10 cellular contexts compared by ENCODE assay signal in the genomic region with DNA sequence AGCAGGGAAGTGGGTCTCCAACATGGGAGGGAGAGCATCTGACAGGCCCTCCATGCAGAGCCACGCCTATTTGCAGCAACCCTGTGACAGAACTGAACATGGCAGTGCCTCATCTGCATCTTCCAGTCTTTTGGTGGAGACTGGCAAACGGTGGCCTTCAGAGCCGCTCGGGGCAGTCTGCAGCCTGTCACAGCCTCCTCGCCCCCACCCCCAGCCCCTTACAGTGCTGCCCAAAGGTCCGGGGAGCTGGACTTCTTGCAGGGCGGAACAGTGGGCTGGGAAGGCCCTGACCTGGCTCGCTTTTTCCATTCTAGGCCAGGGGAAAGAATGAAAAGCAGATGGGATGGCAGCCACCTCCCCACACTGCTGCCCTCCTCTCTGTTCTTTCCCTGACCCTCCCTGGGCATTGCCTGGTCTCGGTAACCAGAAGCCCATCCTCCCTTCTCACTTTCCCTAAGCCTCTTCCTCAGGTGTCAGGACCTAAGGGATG. TPM values are rescaled to one million over a fixed set of nuclear protein-coding genes. Genes with fewer than 3 reads are reported as not detected.
A peak's percentile ranks its signal among the peaks of the same experiment; 100 is the strongest.
DNase-seq lines count a peak whose midpoint lies in the region.
"Had no signal": no experiment of that assay in that cellular context is flagged by ENCODE, and none has a peak within 500 bp of the region (broad histone marks: within the 10 kb centered on the region; RNA-seq: fewer than 3 reads in every experiment).

No MANE protein-coding gene starts in this region.

- H3K4me1 ChIP-seq in stomach smooth muscle (ENCODE audit: control insufficient read depth, insufficient read depth, low read length), result peaks cover 56% of the 10 kb centered on the region

- H3K9me3 ChIP-seq in stomach smooth muscle (ENCODE audit: control insufficient read depth in 2 of 2, low read length in 2 of 2), result no peaks in the 10 kb centered on the region

- peaks cover 9% of the 10 kb centered on the region for H3K9me3 Mint-ChIP-seq in T-helper 1 cell treated with Interleukin-12 subunit alpha and Interleukin-12 subunit beta and Interleukin-4 antibody, amounts not matched to agents 30 μg/mL and 1 μg/mL, for 36 hours
- H3K9me3 Mint-ChIP-seq in activated T-helper 2 cell treated with anti-CD3 and anti-CD28 coated beads, Interferon-gamma antibody, Interleukin-2, Interleukin-4, amounts not matched to agents 10 μg/mL and 5 μg/mL and 100 μg/mL, durations not matched to agents 14 hours and 24 hours and 36 hours, result peaks cover 4% of the 10 kb centered on the region

- peaks cover 2% of the 10 kb centered on the region for H3K27me3 Mint-ChIP-seq in T-helper 1 cell treated with Interleukin-12 subunit alpha and Interleukin-12 subunit beta and Interleukin-4 antibody, amounts not matched to agents 30 μg/mL and 1 μg/mL, for 36 hours (ENCODE audit: low read depth)
- no peaks in the 10 kb centered on the region for H3K27me3 Mint-ChIP-seq in activated T-helper 2 cell treated with anti-CD3 and anti-CD28 coated beads, Interferon-gamma antibody, Interleukin-2, Interleukin-4, amounts not matched to agents 10 μg/mL and 5 μg/mL and 100 μg/mL, durations not matched to agents 14 hours and 24 hours and 36 hours (ENCODE audit: low read depth)

- DNase-seq in T-helper 1 cell (no peak), NCI-H446 (lab: John Stamatoyannopoulos, UW) (no peak), dedifferentiated amniotic fluid mesenchymal stem cell (ENCODE audit: extremely low spot score) (no peak)
- no peak for DNase-seq in activated T-helper 2 cell treated with anti-CD3 and anti-CD28 coated beads, Interferon-gamma antibody, Interleukin-2, Interleukin-4, amounts not matched to agents 10 μg/mL and 5 μg/mL and 100 μg/mL, durations not matched to agents 14 hours and 24 hours and 36 hours (ENCODE audit: low spot score)
- DNase-seq in stimulated activated CD4-positive, alpha-beta T cell treated with anti-CD3 and anti-CD28 coated beads, Interleukin-4, amount 100 ng/mL, for 4 hours, result no peak
- DNase-seq: activated CD4-positive, alpha-beta T cell treated with anti-CD3 and anti-CD28 coated beads, Interleukin-2, amount 50 U/mL, for 4 hours; KG1 had no signal

- intact Hi-C loops in activated T-helper 2 cell treated with anti-CD3 and anti-CD28 coated beads, Interferon-gamma antibody, Interleukin-2, Interleukin-4, amounts not matched to agents 10 μg/mL and 5 μg/mL and 100 μg/mL, durations not matched to agents 14 hours and 24 hours and 36 hours (cut with micrococcal nuclease), result loop anchor here (1.0 to 5.0 kb wide), 4 partner anchors 8 to 184 kb away; partner anchors contain the start of genes PRKD2 and SLC1A5

- peak overlapping the region; percentile 56 for H3K27ac ChIP-seq in layer of hippocampus (ENCODE audit: low read depth, low read length)
- H3K27ac ChIP-seq in stomach smooth muscle (ENCODE audit: low read length), result peak overlapping the region; percentile 88

- peak overlapping the region; percentile 89 to 93 for H3K4me3 ChIP-seq in stomach smooth muscle (ENCODE audit: low read length in 2 of 2)

- H3K36me3 Mint-ChIP-seq in T-helper 1 cell treated with Interleukin-12 subunit alpha and Interleukin-12 subunit beta and Interleukin-4 antibody, amounts not matched to agents 30 μg/mL and 1 μg/mL, for 36 hours (ENCODE audit: low read depth), result peaks cover 43% of the 10 kb centered on the region
- H3K36me3 Mint-ChIP-seq in activated T-helper 2 cell treated with anti-CD3 and anti-CD28 coated beads, Interferon-gamma antibody, Interleukin-2, Interleukin-4, amounts not matched to agents 10 μg/mL and 5 μg/mL and 100 μg/mL, durations not matched to agents 14 hours and 24 hours and 36 hours (ENCODE audit: low read depth), result peaks cover 68% of the 10 kb centered on the region

- peak overlapping the region; percentile 51 to 75 for H3K9ac ChIP-seq in stomach smooth muscle (ENCODE audit: low read length in 2 of 2)

- H3K27me3 ChIP-seq in layer of hippocampus (ENCODE audit: control insufficient read depth, insufficient read depth, low read length) (no peaks in the 10 kb centered on the region), stomach smooth muscle (ENCODE audit: control insufficient read depth in 1 of 2, insufficient read depth in 2 of 2, low read length in 2 of 2) (no peaks in the 10 kb centered on the region)

- peak overlapping the region; percentile 92 for H3K27ac Mint-ChIP-seq in T-helper 1 cell treated with Interleukin-12 subunit alpha and Interleukin-12 subunit beta and Interleukin-4 antibody, amounts not matched to agents 30 μg/mL and 1 μg/mL, for 36 hours
- H3K27ac Mint-ChIP-seq in activated T-helper 2 cell treated with anti-CD3 and anti-CD28 coated beads, Interferon-gamma antibody, Interleukin-2, Interleukin-4, amounts not matched to agents 10 μg/mL and 5 μg/mL and 100 μg/mL, durations not matched to agents 14 hours and 24 hours and 36 hours, result peak overlapping the region; percentile 100

- peak overlapping the region; percentile 95 for H3K4me3 Mint-ChIP-seq in T-helper 1 cell treated with Interleukin-12 subunit alpha and Interleukin-12 subunit beta and Interleukin-4 antibody, amounts not matched to agents 30 μg/mL and 1 μg/mL, for 36 hours
- H3K4me3 Mint-ChIP-seq in activated T-helper 2 cell treated with anti-CD3 and anti-CD28 coated beads, Interferon-gamma antibody, Interleukin-2, Interleukin-4, amounts not matched to agents 10 μg/mL and 5 μg/mL and 100 μg/mL, durations not matched to agents 14 hours and 24 hours and 36 hours (ENCODE audit: low read depth), result peak overlapping the region; percentile 93

- peaks cover 17 to 30% of the 10 kb centered on the region in 2 donors for H3K36me3 ChIP-seq in stomach smooth muscle (ENCODE audit: control insufficient read depth in 2 of 2, insufficient read depth in 2 of 2, low read length in 2 of 2)

- H3K4me1 Mint-ChIP-seq in T-helper 1 cell treated with Interleukin-12 subunit alpha and Interleukin-12 subunit beta and Interleukin-4 antibody, amounts not matched to agents 30 μg/mL and 1 μg/mL, for 36 hours (ENCODE audit: low read depth), result peaks cover 33% of the 10 kb centered on the region
- peaks cover 22% of the 10 kb centered on the region for H3K4me1 Mint-ChIP-seq in activated T-helper 2 cell treated with anti-CD3 and anti-CD28 coated beads, Interferon-gamma antibody, Interleukin-2, Interleukin-4, amounts not matched to agents 10 μg/mL and 5 μg/mL and 100 μg/mL, durations not matched to agents 14 hours and 24 hours and 36 hours (ENCODE audit: low read depth)

RNA-seq across cellular contexts. Expression of gene CALM3, which starts 2.7 kb away (rescaled TPM):
- 537 and 553 TPM in 2 replicates for total RNA-seq in activated T-helper 2 cell treated with anti-CD3 and anti-CD28 coated beads, Interferon-gamma antibody, Interleukin-2, Interleukin-4, amounts not matched to agents 10 μg/mL and 5 μg/mL and 100 μg/mL, durations not matched to agents 14 hours and 24 hours and 36 hours

RNA-seq across cellular contexts. Expression of gene PTGIR, which starts 21.1 kb away (rescaled TPM):
- 214 and 218 TPM in 2 replicates for total RNA-seq in activated T-helper 2 cell treated with anti-CD3 and anti-CD28 coated beads, Interferon-gamma antibody, Interleukin-2, Interleukin-4, amounts not matched to agents 10 μg/mL and 5 μg/mL and 100 μg/mL, durations not matched to agents 14 hours and 24 hours and 36 hours

RNA-seq across cellular contexts. Expression of gene GNG8, which starts 32.2 kb away (rescaled TPM):
- 21.4 and 29.1 TPM in 2 replicates for total RNA-seq in activated T-helper 2 cell treated with anti-CD3 and anti-CD28 coated beads, Interferon-gamma antibody, Interleukin-2, Interleukin-4, amounts not matched to agents 10 μg/mL and 5 μg/mL and 100 μg/mL, durations not matched to agents 14 hours and 24 hours and 36 hours

RNA-seq across cellular contexts. Expression of gene DACT3, which starts 57.2 kb away (rescaled TPM):
- 6.1 and 6.5 TPM in 2 replicates for total RNA-seq in activated T-helper 2 cell treated with anti-CD3 and anti-CD28 coated beads, Interferon-gamma antibody, Interleukin-2, Interleukin-4, amounts not matched to agents 10 μg/mL and 5 μg/mL and 100 μg/mL, durations not matched to agents 14 hours and 24 hours and 36 hours
